In the genomic region with DNA sequence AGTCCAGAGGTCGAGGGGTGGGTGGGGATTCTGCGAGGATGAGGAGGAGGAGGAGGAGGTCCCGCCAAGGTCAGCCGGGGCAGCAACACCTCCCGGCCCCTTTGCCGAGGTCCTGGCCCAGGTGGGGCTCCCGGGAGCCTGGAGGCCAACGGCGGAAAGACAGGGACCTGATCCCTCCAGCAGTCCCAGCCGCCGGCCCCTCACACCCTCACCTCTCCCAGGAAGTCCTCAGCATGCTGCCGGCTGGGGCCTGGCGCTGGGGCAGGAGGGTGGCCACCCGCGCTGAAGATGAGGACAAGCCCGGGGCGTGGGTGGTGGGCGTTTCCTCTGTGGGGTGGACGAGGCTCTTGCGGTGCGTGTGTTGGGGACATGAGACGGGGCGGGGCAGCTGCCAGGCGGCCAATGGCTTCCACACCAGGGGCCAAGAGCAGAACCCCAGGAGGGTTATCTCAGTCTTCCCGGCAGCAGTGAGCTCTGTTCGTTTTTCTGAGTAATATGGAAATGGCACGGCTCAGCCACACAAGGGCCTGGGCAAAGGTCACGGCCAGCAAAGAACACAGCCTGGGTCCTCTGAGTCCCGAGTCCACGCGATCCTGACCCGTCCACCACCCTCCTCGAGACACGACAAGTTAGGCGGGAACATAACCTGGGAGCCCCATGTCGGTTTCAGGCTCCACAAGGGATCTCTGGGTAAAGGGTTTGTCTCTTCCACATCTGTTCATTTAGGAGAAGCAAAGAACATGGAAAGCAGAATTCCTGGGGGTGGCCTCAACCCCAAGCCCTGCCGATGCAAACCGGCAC, we compare ENCODE assay signal across 9 cellular contexts.
A peak's percentile ranks its signal among the peaks of the same experiment; 100 is the strongest.
DNase-seq lines count a peak whose midpoint lies in the region; ATAC-seq and TF ChIP-seq lines count a peak whose summit lies in the region.
"Had no signal": no experiment of that assay in that cellular context is flagged by ENCODE, and none has a peak within 500 bp of the region (broad histone marks: within the 10 kb centered on the region; RNA-seq: fewer than 3 reads in every experiment).

No MANE protein-coding gene starts in this region.

- H3K9me3 Mint-ChIP-seq in stimulated activated memory B cell treated with anti-CD40 and anti-IgM and Interleukin-4, amounts not matched to agents 10 μg/mL and 1 μg/mL and 100 μg/mL, for 72 hours: peaks cover 8% of the 10 kb centered on the region

- H3K36me3 Mint-ChIP-seq in stimulated activated memory B cell treated with anti-CD40 and anti-IgM and Interleukin-4, amounts not matched to agents 10 μg/mL and 1 μg/mL and 100 μg/mL, for 72 hours: peaks cover 41% of the 10 kb centered on the region

- H3K27me3 ChIP-seq in brain microvascular endothelial cell (replicated peaks): no peaks in the 10 kb centered on the region

- H3K27ac Mint-ChIP-seq in stimulated activated memory B cell treated with anti-CD40 and anti-IgM and Interleukin-4, amounts not matched to agents 10 μg/mL and 1 μg/mL and 100 μg/mL, for 72 hours: peak overlapping the region; percentile 99

- no peak for TF ChIP-seq CTCF in brain microvascular endothelial cell (IDR thresholded peaks at IDR 0.05; ENCODE audit: low read depth, low read length, missing control alignments)

- no peaks in the 10 kb centered on the region for H3K36me3 ChIP-seq in brain microvascular endothelial cell (replicated peaks)

- peak; percentile 26 for ATAC-seq in GM19351 (IDR thresholded peaks at IDR 0.05; ENCODE audit: unreplicated experiment)
- peak; percentile 43 for ATAC-seq in left colon
- peak; percentile 29 for ATAC-seq in stimulated activated memory B cell treated with anti-CD40 and anti-IgM and Interleukin-4, amounts not matched to agents 10 μg/mL and 1 μg/mL and 100 μg/mL, for 72 hours
- no peak for ATAC-seq in GM21825 (IDR thresholded peaks at IDR 0.05; ENCODE audit: unreplicated experiment)

- DNase-seq in activated CD8-positive, alpha-beta memory T cell treated with anti-CD3 and anti-CD28 coated beads for 48 hours (ENCODE audit: low read depth in 2 of 3, low spot score in 2 of 3): peak in 2 of 3 experiments; percentile 56 to 59
- DNase-seq in left colon (peak in 1 of 2 donors; percentile 33), brain microvascular endothelial cell (no peak), GM19240 (ENCODE audit: insufficient read length, low spot score) (no peak), NCI-H774 (lab: John Stamatoyannopoulos, UW) (no peak)
- DNase-seq: NCI-H510A treated with DMSO at 0.1 percent for 48 hours had no signal

- H3K27me3 Mint-ChIP-seq in stimulated activated memory B cell treated with anti-CD40 and anti-IgM and Interleukin-4, amounts not matched to agents 10 μg/mL and 1 μg/mL and 100 μg/mL, for 72 hours: no peaks in the 10 kb centered on the region

- intact Hi-C loops in left colon (cut with DNase I, micrococcal nuclease): no loop called here

- no peak overlapping the region for H3K27ac ChIP-seq in brain microvascular endothelial cell

- in situ Hi-C loops in brain microvascular endothelial cell (cut with HindIII; ENCODE audit: low pct_ligation_motif_present, low sequenced_read_pairs): no loop called here

- peak overlapping the region; percentile 78 for H3K4me3 Mint-ChIP-seq in stimulated activated memory B cell treated with anti-CD40 and anti-IgM and Interleukin-4, amounts not matched to agents 10 μg/mL and 1 μg/mL and 100 μg/mL, for 72 hours

- H3K4me1 Mint-ChIP-seq in stimulated activated memory B cell treated with anti-CD40 and anti-IgM and Interleukin-4, amounts not matched to agents 10 μg/mL and 1 μg/mL and 100 μg/mL, for 72 hours: peaks cover 69% of the 10 kb centered on the region

- H3K4me3 ChIP-seq in brain microvascular endothelial cell (ENCODE audit: low read depth, low read length): no peak overlapping the region

Comparison
In these comparisons a context has a peak if more than half of its experiments do, and no peak if none do; other contexts are left out.
1. DNase-seq: peak in activated CD8-positive, alpha-beta memory T cell treated with anti-CD3 and anti-CD28 coated beads for 48 hours (2 of 3); none in brain microvascular endothelial cell (single experiment), GM19240 (single experiment) and NCI-H774 (single experiment).